Comparison of ENCODE assay signal across 15 cellular contexts in the genomic region with DNA sequence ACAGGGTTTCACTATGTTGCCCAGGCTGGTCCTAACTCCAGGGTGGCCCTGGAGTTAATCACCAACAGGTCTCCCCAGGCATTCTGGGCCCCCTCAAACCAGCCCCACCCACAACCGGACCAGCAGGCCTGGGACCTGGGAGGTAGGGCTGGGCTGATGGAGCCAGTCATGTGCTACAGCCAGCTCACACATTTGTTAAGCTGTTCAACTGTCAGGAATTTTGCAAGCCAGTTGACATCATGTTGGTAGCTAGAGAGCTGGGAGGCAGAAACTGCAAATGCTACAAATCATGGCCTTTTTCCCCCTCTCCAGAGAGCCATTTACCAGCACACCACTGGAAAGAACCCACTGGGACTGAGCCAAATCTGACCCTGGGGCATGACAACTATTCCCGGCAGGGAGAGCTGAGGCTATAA. TPM values are rescaled to one million over a fixed set of nuclear protein-coding genes. Genes with fewer than 3 reads are reported as not detected.
DNase-seq lines count a peak whose midpoint lies in the region; ATAC-seq and TF ChIP-seq lines count a peak whose summit lies in the region.
"Had no signal": no experiment of that assay in that cellular context is flagged by ENCODE, and none has a peak within 500 bp of the region (broad histone marks: within the 10 kb centered on the region; RNA-seq: fewer than 3 reads in every experiment).

No MANE protein-coding gene starts in this region.

- H3K27ac ChIP-seq in heart left ventricle, result peak overlapping the region in 10 of 12 donors; percentile 30 to 95 (median 66)
- peak overlapping the region; percentile 98 for H3K27ac ChIP-seq in cingulate gyrus (ENCODE audit: low read depth, low read length)
- peak overlapping the region; percentile 96 for H3K27ac ChIP-seq in layer of hippocampus (ENCODE audit: low read depth, low read length)
- peak overlapping the region; percentile 30 for H3K27ac ChIP-seq in upper lobe of right lung
- H3K27ac ChIP-seq in effector memory CD4-positive, alpha-beta T cell (ENCODE audit: insufficient read depth, low read length, poor library complexity, severe bottlenecking), result no peak overlapping the region
- H3K27ac ChIP-seq: left lung, neutrophil had no signal

- H3K36me3 ChIP-seq in heart left ventricle (peaks cover 0 to 82% (median 65%) of the 10 kb centered on the region in 9 donors), upper lobe of right lung (peaks cover 61% of the 10 kb centered on the region), BE2C (no peaks in the 10 kb centered on the region; the same call in 1 of the 2 replicates)
- H3K36me3 ChIP-seq in effector memory CD4-positive, alpha-beta T cell (ENCODE audit: control insufficient read depth, insufficient read depth, low read length), result peaks cover 55% of the 10 kb centered on the region

- intact Hi-C loops in heart left ventricle (cut with DNase I), result no loop called here
- intact Hi-C loops in Right ventricle myocardium superior (cut with DNase I), result loop anchor here (10.0 kb wide), 1 partner anchor 79 kb away; a partner anchor contains a TSS
- intact Hi-C loops in upper lobe of right lung (cut with DNase I), result no loop called here

- peak in 2 of 4 donors; percentile 14 to 17 for ATAC-seq in heart left ventricle
- ATAC-seq in Right ventricle myocardium superior (ENCODE audit: poor library complexity), result no peak
- ATAC-seq in upper lobe of right lung, result no peak
- ATAC-seq: activated CD8-positive, alpha-beta memory T cell treated with anti-CD3 and anti-CD28 coated beads, Interleukin-2, amount 10 ng/mL, durations not matched to agents 7 days and 5 days; left lung had no signal

- DNase-seq in heart left ventricle (no peak), Right ventricle myocardium superior (no peak), upper lobe of right lung (no peak), BE2C (no peak)
- no peak for DNase-seq in stimulated activated CD4-positive, alpha-beta T cell treated with anti-CD3 and anti-CD28 coated beads, Interleukin-2, amount 100 ng/mL, for 48 hours
- no peak for DNase-seq in effector memory CD4-positive, alpha-beta T cell
- DNase-seq: 8988T; activated CD8-positive, alpha-beta memory T cell treated with anti-CD3 and anti-CD28 coated beads, Interleukin-2, amount 10 ng/mL, durations not matched to agents 7 days and 5 days; DMS79 treated with DMSO at 0.1 percent for 48 hours; foreskin melanocyte; left lung; stimulated activated CD4-positive, alpha-beta T cell treated with anti-CD3 and anti-CD28 coated beads, Interleukin-4, amount 100 ng/mL, for 24 hours had no signal

- WGBS in heart left ventricle, 4 donors, result 47 to 67% (median 52%) methylated on average over 1 to 2 of the region's 2 CpGs

- no peak for TF ChIP-seq CTCF in heart left ventricle (IDR thresholded peaks at IDR 0.05)
- no peak for TF ChIP-seq CTCF in upper lobe of right lung (IDR thresholded peaks at IDR 0.05)
- no peak for TF ChIP-seq CTCF in BE2C (IDR thresholded peaks at IDR 0.05; ENCODE audit: low read depth, low read length)

- H3K4me3 ChIP-seq in heart left ventricle (no peak overlapping the region), upper lobe of right lung (no peak overlapping the region), BE2C (ENCODE audit: low read depth, low read length) (no peak overlapping the region)
- no peak overlapping the region for H3K4me3 ChIP-seq in effector memory CD4-positive, alpha-beta T cell (ENCODE audit: insufficient read depth, low read depth, low read length, poor library complexity, severe bottlenecking)
- H3K4me3 ChIP-seq: left lung had no signal

- H3K4me1 ChIP-seq in heart left ventricle (peaks cover under 1 to 55% (median 47%) of the 10 kb centered on the region in 12 donors), upper lobe of right lung (peaks cover 16% of the 10 kb centered on the region), BE2C (no peaks in the 10 kb centered on the region; the same call in 1 of the 2 replicates)
- H3K4me1 ChIP-seq in effector memory CD4-positive, alpha-beta T cell (ENCODE audit: control insufficient read depth, insufficient read depth, low read length, poor library complexity, severe bottlenecking), result peaks cover 16% of the 10 kb centered on the region

- H3K9me3 ChIP-seq in heart left ventricle, result no peaks in the 10 kb centered on the region
- no peaks in the 10 kb centered on the region for H3K9me3 ChIP-seq in upper lobe of right lung
- H3K9me3 ChIP-seq in BE2C, result no peaks in the 10 kb centered on the region
- no peaks in the 10 kb centered on the region for H3K9me3 ChIP-seq in effector memory CD4-positive, alpha-beta T cell (ENCODE audit: control insufficient read depth, low read length)
- H3K9me3 ChIP-seq: left lung, neutrophil had no signal

- TF ChIP-seq POLR2A in heart left ventricle (IDR thresholded peaks at IDR 0.05), result no peak

- no peaks in the 10 kb centered on the region for H3K27me3 ChIP-seq in heart left ventricle
- H3K27me3 ChIP-seq in layer of hippocampus (ENCODE audit: control insufficient read depth, insufficient read depth, low read length), result no peaks in the 10 kb centered on the region
- H3K27me3 ChIP-seq in upper lobe of right lung, result no peaks in the 10 kb centered on the region
- no peaks in the 10 kb centered on the region for H3K27me3 ChIP-seq in BE2C
- no peaks in the 10 kb centered on the region for H3K27me3 ChIP-seq in effector memory CD4-positive, alpha-beta T cell (replicated peaks; ENCODE audit: control insufficient read depth, insufficient read depth, low read length, poor library complexity, severe bottlenecking)
- H3K27me3 ChIP-seq: left lung, neutrophil had no signal

RNA-seq across cellular contexts. Expression of a gene that starts 6.8 kb away (rescaled TPM):
- total RNA-seq in heart left ventricle, result 100 to 1,000 TPM in 4 of 9 donors, 10 to 100 TPM in 5; 57.5 to 309 (median 78.9) TPM
- 10 to 100 TPM; 38.8 to 58.0 TPM for polyA plus RNA-seq in heart left ventricle
- 60.9 TPM for total RNA-seq in Right ventricle myocardium superior
- 62.8 TPM for total RNA-seq in upper lobe of right lung
- 11.3 TPM for polyA plus RNA-seq in BE2C (2012; ENCODE audit: insufficient read depth, insufficient read length, low read depth)

RNA-seq across cellular contexts. Expression of a gene that starts 7.2 kb away (rescaled TPM):
- total RNA-seq in heart left ventricle, result 1 to 10 TPM; 5.3 to 10.0 (median 7.1) TPM
- 1 to 10 TPM; 5.6 to 8.5 TPM for polyA plus RNA-seq in heart left ventricle
- total RNA-seq in Right ventricle myocardium superior, result 6.6 TPM
- 9.3 TPM for total RNA-seq in upper lobe of right lung
- polyA plus RNA-seq in BE2C (2012; ENCODE audit: insufficient read depth, insufficient read length, low read depth), result 52.9 TPM

RNA-seq across cellular contexts. Expression of a gene that starts 25.4 kb away (rescaled TPM):
- total RNA-seq in heart left ventricle, result under 1 TPM in 2 of 9 donors, not detected in 7; 0.17 to 0.18 TPM
- under 1 TPM in 1 of 2 donors, not detected in 1; 0.08 TPM for polyA plus RNA-seq in heart left ventricle
- 0.11 TPM for total RNA-seq in Right ventricle myocardium superior
- not detected for total RNA-seq in upper lobe of right lung
- not detected for polyA plus RNA-seq in BE2C (2012; ENCODE audit: insufficient read depth, insufficient read length, low read depth)
- total RNA-seq: activated CD8-positive, alpha-beta memory T cell treated with anti-CD3 and anti-CD28 coated beads, Interleukin-2, amount 10 ng/mL, durations not matched to agents 7 days and 5 days; left lung had no signal
